In genomic region chr4:138341739-138342415, GRCh38 we compare ENCODE assay signal across 14 cellular contexts.
DNase-seq lines count a peak whose midpoint lies in the region; ATAC-seq lines count a peak whose summit lies in the region.
"Had no signal": no experiment of that assay in that cellular context is flagged by ENCODE, and none has a peak within 500 bp of the region (broad histone marks: within the 10 kb centered on the region; RNA-seq: fewer than 3 reads in every experiment).

No MANE protein-coding gene starts in this region.

- peaks cover 4% of the 10 kb centered on the region for H3K36me3 Mint-ChIP-seq in natural killer cell treated with Interleukin-12 subunit alpha and Interleukin-12 subunit beta and Interleukin-15 and Interleukin-18, amount 100 ng/mL, for 72 hours
- no peaks in the 10 kb centered on the region for H3K36me3 Mint-ChIP-seq in activated CD4-positive, alpha-beta memory T cell treated with anti-CD3 and anti-CD28 coated beads, Interleukin-2, amount 10 ng/mL, durations not matched to agents 7 days and 5 days (ENCODE audit: low read depth)

- POLR2A ChIA-PET in activated CD4-positive, alpha-beta memory T cell treated with anti-CD3 and anti-CD28 coated beads, Interleukin-2, amount 10 ng/mL, durations not matched to agents 7 days and 5 days (lab: Charles Lee) = no interaction called here

- H3K4me3 Mint-ChIP-seq in natural killer cell treated with Interleukin-12 subunit alpha and Interleukin-12 subunit beta and Interleukin-15 and Interleukin-18, amount 100 ng/mL, for 72 hours = peak overlapping the region; percentile 30
- no peak overlapping the region for H3K4me3 Mint-ChIP-seq in activated CD4-positive, alpha-beta memory T cell treated with anti-CD3 and anti-CD28 coated beads, Interleukin-2, amount 10 ng/mL, durations not matched to agents 7 days and 5 days
- H3K4me3 Mint-ChIP-seq: GM23338 had no signal

- no peak overlapping the region for H3K27ac Mint-ChIP-seq in natural killer cell treated with Interleukin-12 subunit alpha and Interleukin-12 subunit beta and Interleukin-15 and Interleukin-18, amount 100 ng/mL, for 72 hours
- H3K27ac Mint-ChIP-seq in activated CD4-positive, alpha-beta memory T cell treated with anti-CD3 and anti-CD28 coated beads, Interleukin-2, amount 10 ng/mL, durations not matched to agents 7 days and 5 days = no peak overlapping the region
- H3K27ac Mint-ChIP-seq: GM23338 had no signal

- CTCF ChIA-PET in activated CD4-positive, alpha-beta memory T cell treated with anti-CD3 and anti-CD28 coated beads, Interleukin-2, amount 10 ng/mL, durations not matched to agents 7 days and 5 days (lab: Charles Lee) = no interaction called here

- peak; percentile 27 for DNase-seq in NK-92 treated with Interleukin-12 subunit alpha and Interleukin-12 subunit beta, amount 100 ng/mL, for 24 hours (lab: John Stamatoyannopoulos, UW)
- DNase-seq in NK-92 (lab: John Stamatoyannopoulos, UW; ENCODE audit: unreplicated experiment) (no peak), KBM-7 (peak; percentile 9), hypothalamus (lab: John Stamatoyannopoulos, UW) (no peak), G401 (ENCODE audit: low spot score) (no peak)
- no peak for DNase-seq in natural killer cell treated with Interleukin-12 subunit alpha and Interleukin-12 subunit beta and Interleukin-15 and Interleukin-18, amount 100 ng/mL, for 72 hours (ENCODE audit: low spot score)
- no peak for DNase-seq in activated CD4-positive, alpha-beta memory T cell treated with anti-CD3 and anti-CD28 coated beads, Interleukin-2, amount 10 ng/mL, durations not matched to agents 7 days and 5 days
- DNase-seq: DMS79 treated with DMSO at 0.1 percent for 48 hours; IMR-90; left cardiac atrium; stimulated activated CD4-positive, alpha-beta T cell treated with anti-CD3 and anti-CD28 coated beads, Interleukin-2, amount 100 ng/mL, for 24 hours; testis had no signal

- H3K4me1 Mint-ChIP-seq in natural killer cell treated with Interleukin-12 subunit alpha and Interleukin-12 subunit beta and Interleukin-15 and Interleukin-18, amount 100 ng/mL, for 72 hours (ENCODE audit: low read depth in 2 of 2) = peaks cover 8 to 19% of the 10 kb centered on the region in 2 donors
- no peaks in the 10 kb centered on the region for H3K4me1 Mint-ChIP-seq in activated CD4-positive, alpha-beta memory T cell treated with anti-CD3 and anti-CD28 coated beads, Interleukin-2, amount 10 ng/mL, durations not matched to agents 7 days and 5 days
- H3K4me1 Mint-ChIP-seq: GM23338 had no signal

- H3K9me3 Mint-ChIP-seq in natural killer cell treated with Interleukin-12 subunit alpha and Interleukin-12 subunit beta and Interleukin-15 and Interleukin-18, amount 100 ng/mL, for 72 hours = peaks cover 8% of the 10 kb centered on the region
- H3K9me3 Mint-ChIP-seq in activated CD4-positive, alpha-beta memory T cell treated with anti-CD3 and anti-CD28 coated beads, Interleukin-2, amount 10 ng/mL, durations not matched to agents 7 days and 5 days = no peaks in the 10 kb centered on the region
- H3K9me3 Mint-ChIP-seq: GM23338 had no signal

- ATAC-seq in HG02623 (IDR thresholded peaks at IDR 0.05; ENCODE audit: unreplicated experiment) = peak; percentile 80
- peak; percentile 74 to 84 for ATAC-seq in natural killer cell treated with Interleukin-12 subunit alpha and Interleukin-12 subunit beta and Interleukin-15 and Interleukin-18, amount 100 ng/mL, for 72 hours
- ATAC-seq: GM23338, left cardiac atrium had no signal

- in situ Hi-C loops in KBM-7 (cut with MboI; ENCODE audit: low pct_unique_long_range_greater_than_20kb, low sequenced_read_pairs) = no loop called here
- in situ Hi-C loops in G401 (cut with HindIII; ENCODE audit: low sequenced_read_pairs) = no loop called here

- H3K27me3 Mint-ChIP-seq in natural killer cell treated with Interleukin-12 subunit alpha and Interleukin-12 subunit beta and Interleukin-15 and Interleukin-18, amount 100 ng/mL, for 72 hours = no peaks in the 10 kb centered on the region
- no peaks in the 10 kb centered on the region for H3K27me3 Mint-ChIP-seq in activated CD4-positive, alpha-beta memory T cell treated with anti-CD3 and anti-CD28 coated beads, Interleukin-2, amount 10 ng/mL, durations not matched to agents 7 days and 5 days

Comparison
In these comparisons a context has a peak if more than half of its experiments do, and no peak if none do; other contexts are left out.
1. DNase-seq: peak in NK-92 treated with Interleukin-12 subunit alpha and Interleukin-12 subunit beta, amount 100 ng/mL, for 24 hours (single experiment) and KBM-7 (single experiment); none in NK-92 (single experiment), natural killer cell treated with Interleukin-12 subunit alpha and Interleukin-12 subunit beta and Interleukin-15 and Interleukin-18, amount 100 ng/mL, for 72 hours (single experiment), hypothalamus (0 of 51), activated CD4-positive, alpha-beta memory T cell treated with anti-CD3 and anti-CD28 coated beads, Interleukin-2, amount 10 ng/mL, durations not matched to agents 7 days and 5 days (single experiment) and G401 (single experiment).